In the genomic region with DNA sequence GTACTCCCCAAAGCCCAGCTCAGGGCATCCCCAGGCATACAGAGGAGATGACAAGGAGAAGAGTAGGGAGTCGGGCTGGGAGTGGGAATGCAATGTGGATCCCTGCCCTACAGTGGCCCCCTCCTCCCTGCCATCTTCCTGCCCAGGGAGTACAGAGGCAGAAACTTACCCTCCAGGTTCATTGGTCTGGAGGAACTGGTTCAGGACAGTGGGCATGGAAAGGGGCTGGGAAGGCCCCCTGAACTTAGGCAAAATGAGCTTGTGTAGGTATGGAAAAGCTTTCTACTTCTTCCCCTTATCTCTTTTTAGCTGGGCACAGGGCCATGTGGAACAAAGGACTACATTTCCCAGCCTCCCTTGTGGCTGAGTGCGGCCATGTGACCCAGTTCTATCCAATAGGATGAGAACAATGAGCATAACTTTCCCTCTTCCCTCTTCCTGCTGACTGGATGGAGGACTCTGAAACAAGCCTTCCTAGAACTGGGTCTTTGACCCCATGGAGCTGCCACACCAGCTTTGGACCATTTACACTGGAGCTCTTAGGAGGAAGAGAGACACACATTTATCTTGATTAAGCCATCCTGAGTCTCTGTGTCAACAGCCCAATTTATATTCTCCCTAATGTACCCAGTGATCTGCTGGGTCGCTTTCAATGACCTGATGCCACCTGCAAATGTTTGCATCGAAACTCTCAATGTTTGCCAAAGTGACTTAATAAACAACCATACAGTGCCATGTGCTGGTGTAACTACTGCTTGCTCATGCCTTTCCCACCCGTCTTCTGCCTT, we compare ENCODE assay signal across 1 cellular context.
TF ChIP-seq lines count a peak whose summit lies in the region.

No MANE protein-coding gene starts in this region.

TF ChIP-seq in HepG2, 621 proteins besides CTCF, POLR2A, EP300 and RAD21 (continued from another document):
- TF ChIP-seq, protein P1, sequence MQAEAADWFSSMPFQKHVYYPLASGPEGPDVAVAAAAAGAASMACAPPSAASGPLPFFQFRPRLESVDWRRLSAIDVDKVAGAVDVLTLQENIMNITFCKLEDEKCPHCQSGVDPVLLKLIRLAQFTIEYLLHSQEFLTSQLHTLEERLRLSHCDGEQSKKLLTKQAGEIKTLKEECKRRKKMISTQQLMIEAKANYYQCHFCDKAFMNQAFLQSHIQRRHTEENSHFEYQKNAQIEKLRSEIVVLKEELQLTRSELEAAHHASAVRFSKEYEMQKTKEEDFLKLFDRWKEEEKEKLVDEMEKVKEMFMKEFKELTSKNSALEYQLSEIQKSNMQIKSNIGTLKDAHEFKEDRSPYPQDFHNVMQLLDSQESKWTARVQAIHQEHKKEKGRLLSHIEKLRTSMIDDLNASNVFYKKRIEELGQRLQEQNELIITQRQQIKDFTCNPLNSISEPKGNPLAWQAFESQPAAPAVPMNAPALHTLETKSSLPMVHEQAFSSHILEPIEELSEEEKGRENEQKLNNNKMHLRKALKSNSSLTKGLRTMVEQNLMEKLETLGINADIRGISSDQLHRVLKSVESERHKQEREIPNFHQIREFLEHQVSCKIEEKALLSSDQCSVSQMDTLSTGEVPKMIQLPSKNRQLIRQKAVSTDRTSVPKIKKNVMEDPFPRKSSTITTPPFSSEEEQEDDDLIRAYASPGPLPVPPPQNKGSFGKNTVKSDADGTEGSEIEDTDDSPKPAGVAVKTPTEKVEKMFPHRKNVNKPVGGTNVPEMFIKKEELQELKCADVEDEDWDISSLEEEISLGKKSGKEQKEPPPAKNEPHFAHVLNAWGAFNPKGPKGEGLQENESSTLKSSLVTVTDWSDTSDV (CRISPR knock-in tag; IDR thresholded peaks at IDR 0.05) = no peak
- TF ChIP-seq HCFC1 (IDR thresholded peaks at IDR 0.05; ENCODE audit: low read depth, low read length) = peak; percentile 83
- TF ChIP-seq ZNF451 (CRISPR knock-in tag; IDR thresholded peaks at IDR 0.05) = no peak
- TF ChIP-seq ZNF143 (CRISPR knock-in tag; IDR thresholded peaks at IDR 0.05) = peak; percentile 94
- peak; percentile 70; the same call in 1 of the 2 replicates for TF ChIP-seq ELF3 (CRISPR knock-in tag; IDR thresholded peaks at IDR 0.05)
- no peak for TF ChIP-seq SMARCE1 (IDR thresholded peaks at IDR 0.05; ENCODE audit: borderline replicate concordance)
- TF ChIP-seq, protein P2, sequence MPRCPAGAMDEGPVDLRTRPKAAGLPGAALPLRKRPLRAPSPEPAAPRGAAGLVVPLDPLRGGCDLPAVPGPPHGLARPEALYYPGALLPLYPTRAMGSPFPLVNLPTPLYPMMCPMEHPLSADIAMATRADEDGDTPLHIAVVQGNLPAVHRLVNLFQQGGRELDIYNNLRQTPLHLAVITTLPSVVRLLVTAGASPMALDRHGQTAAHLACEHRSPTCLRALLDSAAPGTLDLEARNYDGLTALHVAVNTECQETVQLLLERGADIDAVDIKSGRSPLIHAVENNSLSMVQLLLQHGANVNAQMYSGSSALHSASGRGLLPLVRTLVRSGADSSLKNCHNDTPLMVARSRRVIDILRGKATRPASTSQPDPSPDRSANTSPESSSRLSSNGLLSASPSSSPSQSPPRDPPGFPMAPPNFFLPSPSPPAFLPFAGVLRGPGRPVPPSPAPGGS (CRISPR knock-in tag; IDR thresholded peaks at IDR 0.05) = no peak
- TF ChIP-seq ZNF644 (CRISPR knock-in tag; IDR thresholded peaks at IDR 0.05; ENCODE audit: low read depth) = 0 out of 2 replicates have a peak, but pooled peaks have one; percentile 7
- TF ChIP-seq ZFP1 (CRISPR knock-in tag; IDR thresholded peaks at IDR 0.05) = no peak
- peak; percentile 44; the same call in 1 of the 2 replicates for TF ChIP-seq FOXK1 (CRISPR knock-in tag; IDR thresholded peaks at IDR 0.05; ENCODE audit: borderline replicate concordance, low read depth)
- 0 out of 2 replicates have a peak, but pooled peaks have one; percentile 23 for TF ChIP-seq MYC (CRISPR knock-in tag; IDR thresholded peaks at IDR 0.05; ENCODE audit: borderline replicate concordance)
- peak; percentile 92 for TF ChIP-seq NFYC (CRISPR knock-in tag; IDR thresholded peaks at IDR 0.05)
- TF ChIP-seq, protein P3, sequence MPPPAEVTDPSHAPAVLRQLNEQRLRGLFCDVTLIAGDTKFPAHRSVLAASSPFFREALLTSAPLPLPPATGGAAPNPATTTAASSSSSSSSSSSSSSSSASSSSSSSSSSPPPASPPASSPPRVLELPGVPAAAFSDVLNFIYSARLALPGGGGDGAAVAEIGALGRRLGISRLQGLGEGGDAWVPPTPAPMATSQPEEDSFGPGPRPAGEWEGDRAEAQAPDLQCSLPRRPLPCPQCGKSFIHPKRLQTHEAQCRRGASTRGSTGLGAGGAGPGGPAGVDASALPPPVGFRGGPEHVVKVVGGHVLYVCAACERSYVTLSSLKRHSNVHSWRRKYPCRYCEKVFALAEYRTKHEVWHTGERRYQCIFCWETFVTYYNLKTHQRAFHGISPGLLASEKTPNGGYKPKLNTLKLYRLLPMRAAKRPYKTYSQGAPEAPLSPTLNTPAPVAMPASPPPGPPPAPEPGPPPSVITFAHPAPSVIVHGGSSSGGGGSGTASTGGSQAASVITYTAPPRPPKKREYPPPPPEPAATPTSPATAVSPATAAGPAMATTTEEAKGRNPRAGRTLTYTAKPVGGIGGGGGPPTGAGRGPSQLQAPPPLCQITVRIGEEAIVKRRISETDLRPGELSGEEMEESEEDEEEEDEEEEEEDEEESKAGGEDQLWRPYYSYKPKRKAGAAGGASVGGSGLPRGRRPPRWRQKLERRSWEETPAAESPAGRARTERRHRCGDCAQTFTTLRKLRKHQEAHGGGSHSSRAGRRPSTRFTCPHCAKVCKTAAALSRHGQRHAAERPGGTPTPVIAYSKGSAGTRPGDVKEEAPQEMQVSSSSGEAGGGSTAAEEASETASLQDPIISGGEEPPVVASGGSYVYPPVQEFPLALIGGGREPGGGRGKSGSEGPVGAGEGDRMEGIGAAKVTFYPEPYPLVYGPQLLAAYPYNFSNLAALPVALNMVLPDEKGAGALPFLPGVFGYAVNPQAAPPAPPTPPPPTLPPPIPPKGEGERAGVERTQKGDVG (CRISPR knock-in tag; IDR thresholded peaks at IDR 0.05; ENCODE audit: borderline replicate concordance) = no peak
- TF ChIP-seq NFYB (CRISPR knock-in tag; IDR thresholded peaks at IDR 0.05) = peak; percentile 82
- TF ChIP-seq, protein P4, sequence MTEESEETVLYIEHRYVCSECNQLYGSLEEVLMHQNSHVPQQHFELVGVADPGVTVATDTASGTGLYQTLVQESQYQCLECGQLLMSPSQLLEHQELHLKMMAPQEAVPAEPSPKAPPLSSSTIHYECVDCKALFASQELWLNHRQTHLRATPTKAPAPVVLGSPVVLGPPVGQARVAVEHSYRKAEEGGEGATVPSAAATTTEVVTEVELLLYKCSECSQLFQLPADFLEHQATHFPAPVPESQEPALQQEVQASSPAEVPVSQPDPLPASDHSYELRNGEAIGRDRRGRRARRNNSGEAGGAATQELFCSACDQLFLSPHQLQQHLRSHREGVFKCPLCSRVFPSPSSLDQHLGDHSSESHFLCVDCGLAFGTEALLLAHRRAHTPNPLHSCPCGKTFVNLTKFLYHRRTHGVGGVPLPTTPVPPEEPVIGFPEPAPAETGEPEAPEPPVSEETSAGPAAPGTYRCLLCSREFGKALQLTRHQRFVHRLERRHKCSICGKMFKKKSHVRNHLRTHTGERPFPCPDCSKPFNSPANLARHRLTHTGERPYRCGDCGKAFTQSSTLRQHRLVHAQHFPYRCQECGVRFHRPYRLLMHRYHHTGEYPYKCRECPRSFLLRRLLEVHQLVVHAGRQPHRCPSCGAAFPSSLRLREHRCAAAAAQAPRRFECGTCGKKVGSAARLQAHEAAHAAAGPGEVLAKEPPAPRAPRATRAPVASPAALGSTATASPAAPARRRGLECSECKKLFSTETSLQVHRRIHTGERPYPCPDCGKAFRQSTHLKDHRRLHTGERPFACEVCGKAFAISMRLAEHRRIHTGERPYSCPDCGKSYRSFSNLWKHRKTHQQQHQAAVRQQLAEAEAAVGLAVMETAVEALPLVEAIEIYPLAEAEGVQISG (CRISPR knock-in tag; IDR thresholded peaks at IDR 0.05) = peak; percentile 30; the same call in 1 of the 2 replicates
- TF ChIP-seq GABPB1 (CRISPR knock-in tag; IDR thresholded peaks at IDR 0.05) = peak; percentile 71; the same call in 1 of the 2 replicates
- TF ChIP-seq MAZ (IDR thresholded peaks at IDR 0.05; ENCODE audit: borderline replicate concordance, low read depth, low read length) = no peak
- TF ChIP-seq MAZ (CRISPR knock-in tag; IDR thresholded peaks at IDR 0.05; ENCODE audit: low read depth) = no peak
- no peak for TF ChIP-seq SOX6 (IDR thresholded peaks at IDR 0.05)
- 0 out of 2 replicates have a peak, but pooled peaks have one; percentile 27 for TF ChIP-seq SOX6 (CRISPR knock-in tag; IDR thresholded peaks at IDR 0.05)
- TF ChIP-seq SUZ12 (IDR thresholded peaks at IDR 0.05; ENCODE audit: low read depth, low read length) = peak; percentile 50
- no peak for TF ChIP-seq GABPA (IDR thresholded peaks at IDR 0.05; ENCODE audit: low read depth, low read length)
- peak; percentile 80 for TF ChIP-seq GABPA (CRISPR knock-in tag; IDR thresholded peaks at IDR 0.05; ENCODE audit: low read depth)
- no peak for TF ChIP-seq ZNF790 (CRISPR knock-in tag; IDR thresholded peaks at IDR 0.05; ENCODE audit: borderline replicate concordance)
- TF ChIP-seq SAP130 (CRISPR knock-in tag; IDR thresholded peaks at IDR 0.05; ENCODE audit: low read depth) = peak; percentile 13; the same call in 1 of the 2 replicates
- TF ChIP-seq RAD51 (IDR thresholded peaks at IDR 0.05; ENCODE audit: borderline replicate concordance) = peak; percentile 52
- TF ChIP-seq SOX13 (IDR thresholded peaks at IDR 0.05) = no peak
- no peak for TF ChIP-seq SOX13 (CRISPR knock-in tag; conservative IDR thresholded peaks at IDR 0.05 in 1 of 2, IDR thresholded peaks at IDR 0.05 in 1 of 2)
- TF ChIP-seq, protein P5, sequence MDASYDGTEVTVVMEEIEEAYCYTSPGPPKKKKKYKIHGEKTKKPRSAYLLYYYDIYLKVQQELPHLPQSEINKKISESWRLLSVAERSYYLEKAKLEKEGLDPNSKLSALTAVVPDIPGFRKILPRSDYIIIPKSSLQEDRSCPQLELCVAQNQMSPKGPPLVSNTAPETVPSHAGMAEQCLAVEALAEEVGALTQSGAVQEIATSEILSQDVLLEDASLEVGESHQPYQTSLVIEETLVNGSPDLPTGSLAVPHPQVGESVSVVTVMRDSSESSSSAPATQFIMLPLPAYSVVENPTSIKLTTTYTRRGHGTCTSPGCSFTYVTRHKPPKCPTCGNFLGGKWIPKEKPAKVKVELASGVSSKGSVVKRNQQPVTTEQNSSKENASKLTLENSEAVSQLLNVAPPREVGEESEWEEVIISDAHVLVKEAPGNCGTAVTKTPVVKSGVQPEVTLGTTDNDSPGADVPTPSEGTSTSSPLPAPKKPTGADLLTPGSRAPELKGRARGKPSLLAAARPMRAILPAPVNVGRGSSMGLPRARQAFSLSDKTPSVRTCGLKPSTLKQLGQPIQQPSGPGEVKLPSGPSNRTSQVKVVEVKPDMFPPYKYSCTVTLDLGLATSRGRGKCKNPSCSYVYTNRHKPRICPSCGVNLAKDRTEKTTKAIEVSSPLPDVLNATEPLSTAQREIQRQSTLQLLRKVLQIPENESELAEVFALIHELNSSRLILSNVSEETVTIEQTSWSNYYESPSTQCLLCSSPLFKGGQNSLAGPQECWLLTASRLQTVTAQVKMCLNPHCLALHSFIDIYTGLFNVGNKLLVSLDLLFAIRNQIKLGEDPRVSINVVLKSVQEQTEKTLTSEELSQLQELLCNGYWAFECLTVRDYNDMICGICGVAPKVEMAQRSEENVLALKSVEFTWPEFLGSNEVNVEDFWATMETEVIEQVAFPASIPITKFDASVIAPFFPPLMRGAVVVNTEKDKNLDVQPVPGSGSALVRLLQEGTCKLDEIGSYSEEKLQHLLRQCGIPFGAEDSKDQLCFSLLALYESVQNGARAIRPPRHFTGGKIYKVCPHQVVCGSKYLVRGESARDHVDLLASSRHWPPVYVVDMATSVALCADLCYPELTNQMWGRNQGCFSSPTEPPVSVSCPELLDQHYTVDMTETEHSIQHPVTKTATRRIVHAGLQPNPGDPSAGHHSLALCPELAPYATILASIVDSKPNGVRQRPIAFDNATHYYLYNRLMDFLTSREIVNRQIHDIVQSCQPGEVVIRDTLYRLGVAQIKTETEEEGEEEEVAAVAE (CRISPR knock-in tag; IDR thresholded peaks at IDR 0.05; ENCODE audit: borderline replicate concordance) = peak; percentile 94
- peak; percentile 52; the same call in 1 of the 2 replicates for TF ChIP-seq RXRB (CRISPR knock-in tag; IDR thresholded peaks at IDR 0.05; ENCODE audit: borderline replicate concordance)
- peak; percentile 26; the same call in 1 of the 2 replicates for TF ChIP-seq IRF2 (CRISPR knock-in tag; IDR thresholded peaks at IDR 0.05)
- TF ChIP-seq, protein P6, sequence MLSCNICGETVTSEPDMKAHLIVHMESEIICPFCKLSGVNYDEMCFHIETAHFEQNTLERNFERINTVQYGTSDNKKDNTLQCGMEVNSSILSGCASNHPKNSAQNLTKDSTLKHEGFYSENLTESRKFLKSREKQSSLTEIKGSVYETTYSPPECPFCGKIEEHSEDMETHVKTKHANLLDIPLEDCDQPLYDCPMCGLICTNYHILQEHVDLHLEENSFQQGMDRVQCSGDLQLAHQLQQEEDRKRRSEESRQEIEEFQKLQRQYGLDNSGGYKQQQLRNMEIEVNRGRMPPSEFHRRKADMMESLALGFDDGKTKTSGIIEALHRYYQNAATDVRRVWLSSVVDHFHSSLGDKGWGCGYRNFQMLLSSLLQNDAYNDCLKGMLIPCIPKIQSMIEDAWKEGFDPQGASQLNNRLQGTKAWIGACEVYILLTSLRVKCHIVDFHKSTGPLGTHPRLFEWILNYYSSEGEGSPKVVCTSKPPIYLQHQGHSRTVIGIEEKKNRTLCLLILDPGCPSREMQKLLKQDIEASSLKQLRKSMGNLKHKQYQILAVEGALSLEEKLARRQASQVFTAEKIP (CRISPR knock-in tag; IDR thresholded peaks at IDR 0.05; ENCODE audit: borderline replicate concordance) = no peak
- peak; percentile 62; the same call in 1 of the 2 replicates for TF ChIP-seq CREM (IDR thresholded peaks at IDR 0.05)
- no peak for TF ChIP-seq CREM (CRISPR knock-in tag; IDR thresholded peaks at IDR 0.05)
- TF ChIP-seq, protein P7, sequence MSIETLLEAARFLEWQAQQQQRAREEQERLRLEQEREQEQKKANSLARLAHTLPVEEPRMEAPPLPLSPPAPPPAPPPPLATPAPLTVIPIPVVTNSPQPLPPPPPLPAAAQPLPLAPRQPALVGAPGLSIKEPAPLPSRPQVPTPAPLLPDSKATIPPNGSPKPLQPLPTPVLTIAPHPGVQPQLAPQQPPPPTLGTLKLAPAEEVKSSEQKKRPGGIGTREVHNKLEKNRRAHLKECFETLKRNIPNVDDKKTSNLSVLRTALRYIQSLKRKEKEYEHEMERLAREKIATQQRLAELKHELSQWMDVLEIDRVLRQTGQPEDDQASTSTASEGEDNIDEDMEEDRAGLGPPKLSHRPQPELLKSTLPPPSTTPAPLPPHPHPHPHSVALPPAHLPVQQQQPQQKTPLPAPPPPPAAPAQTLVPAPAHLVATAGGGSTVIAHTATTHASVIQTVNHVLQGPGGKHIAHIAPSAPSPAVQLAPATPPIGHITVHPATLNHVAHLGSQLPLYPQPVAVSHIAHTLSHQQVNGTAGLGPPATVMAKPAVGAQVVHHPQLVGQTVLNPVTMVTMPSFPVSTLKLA (IDR thresholded peaks at IDR 0.05) = peak; percentile 30; the same call in 1 of the 2 replicates
- no peak for TF ChIP-seq NCOR1 (IDR thresholded peaks at IDR 0.05; ENCODE audit: borderline replicate concordance, low read length)
